1 cellular context compared by ENCODE assay signal in the genomic region with DNA sequence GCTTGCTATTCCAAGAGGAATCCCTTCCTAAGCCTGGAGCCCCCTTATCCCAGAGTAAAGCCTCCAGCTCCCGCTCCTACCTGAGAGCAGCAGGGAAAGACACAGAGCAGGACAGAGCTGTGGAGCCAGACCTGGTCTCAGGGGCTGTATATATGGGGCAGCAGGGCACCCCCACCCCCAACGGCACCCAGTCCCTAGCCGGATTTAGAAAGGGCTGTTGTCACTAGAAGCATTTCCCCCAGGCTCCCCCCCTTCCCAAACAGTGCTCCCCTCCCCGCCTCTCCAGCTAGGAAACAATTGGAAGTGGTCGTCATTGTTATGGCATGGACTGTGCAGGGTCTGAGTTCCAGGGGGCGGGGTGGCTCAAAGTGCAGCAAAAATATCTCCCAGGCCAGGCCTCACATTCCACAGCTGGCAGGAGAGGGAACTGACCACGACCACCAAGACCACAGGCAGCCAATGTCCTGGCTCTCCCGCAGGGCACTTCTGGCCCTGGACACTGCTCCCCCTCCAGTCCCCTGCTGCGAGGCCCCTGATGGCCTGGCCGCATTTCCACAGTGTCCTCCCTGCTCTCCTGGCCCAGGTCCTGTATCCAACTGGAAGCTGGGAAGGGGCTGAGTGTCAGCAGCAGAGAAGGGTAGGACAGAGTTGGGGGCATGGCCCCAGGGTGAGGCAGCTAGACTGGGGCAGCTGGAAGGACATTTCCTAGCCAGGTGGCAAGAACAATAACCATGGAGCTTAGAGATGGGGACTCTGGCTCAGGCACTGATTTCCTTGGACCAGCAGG.
TF ChIP-seq lines count a peak whose summit lies in the region.

Gene MYH7 (minus strand): TSS at position 121 of the 787 bp plus-strand sequence. CDS start 1,928 bp downstream, outside the sequence.

TF ChIP-seq in HepG2, 621 proteins besides CTCF, POLR2A, EP300 and RAD21 (continued from another document):
- TF ChIP-seq ZKSCAN8 (CRISPR knock-in tag; IDR thresholded peaks at IDR 0.05; ENCODE audit: borderline replicate concordance) (no peak), SAFB2 (CRISPR knock-in tag; IDR thresholded peaks at IDR 0.05; ENCODE audit: borderline replicate concordance, low read depth) (peak; percentile 83; the same call in 1 of the 2 replicates), ZNF235 (CRISPR knock-in tag; IDR thresholded peaks at IDR 0.05; ENCODE audit: borderline replicate concordance) (no peak; the same call in 1 of the 2 replicates)
TF ChIP-seq in HepG2: peak in this region for 156.
